21 cellular contexts compared by ENCODE assay signal in the genomic region with DNA sequence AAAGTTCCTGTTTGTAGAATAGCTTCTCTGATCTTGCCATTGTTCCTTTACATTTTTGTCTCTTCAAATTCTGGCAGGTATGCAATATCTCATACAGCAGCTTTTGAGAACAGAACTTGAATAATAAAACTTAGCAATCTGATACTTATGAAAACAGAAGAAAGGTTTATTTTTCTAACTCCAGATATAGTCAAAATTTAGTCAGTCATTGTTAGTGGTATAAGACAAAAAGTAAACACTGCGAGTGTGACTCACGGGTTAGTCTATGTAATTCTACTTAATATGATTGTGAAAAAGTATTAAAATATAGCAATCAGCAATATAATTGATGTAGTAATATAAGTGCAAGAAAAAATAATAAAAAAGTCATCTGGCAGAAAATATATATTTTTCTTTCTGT.
"Had no signal": no experiment of that assay in that cellular context is flagged by ENCODE, and none has a peak within 500 bp of the region (broad histone marks: within the 10 kb centered on the region; RNA-seq: fewer than 3 reads in every experiment).

No MANE protein-coding gene starts in this region.

- H3K27me3 ChIP-seq: brain microvascular endothelial cell, esophagus squamous epithelium, left lung, ovary, tibial artery had no signal

- H3K4me3 ChIP-seq: esophagus squamous epithelium, left lung, lung, ovary, tibial artery had no signal

- DNase-seq: activated CD4-positive, alpha-beta T cell treated with anti-CD3 and anti-CD28 coated beads, Interleukin-2, amount 10 ng/mL, durations not matched to agents 7 days and 5 days; activated CD8-positive, alpha-beta memory T cell treated with anti-CD3 and anti-CD28 coated beads, Interleukin-2, amount 10 ng/mL, durations not matched to agents 7 days and 5 days; activated CD8-positive, alpha-beta T cell treated with anti-CD3 and anti-CD28 coated beads for 36 hours; activated effector memory CD4-positive, alpha-beta T cell treated with anti-CD3 and anti-CD28 coated beads, Interleukin-2, amount 50 U/mL, for 16 hours; activated naive CD4-positive, alpha-beta T cell treated with anti-CD3 and anti-CD28 coated beads, Interleukin-2, amount 10 ng/mL, durations not matched to agents 7 days and 5 days; activated T-cell treated with anti-CD3 and anti-CD28 coated beads for 4 hours; amygdala; brain microvascular endothelial cell; central memory CD4-positive, alpha-beta T cell; effector memory CD8-positive, alpha-beta T cell; esophagus squamous epithelium; left lung; naive thymus-derived CD8-positive, alpha-beta T cell; ovary; right cardiac atrium; stimulated activated CD4-positive, alpha-beta T cell treated with anti-CD3 and anti-CD28 coated beads, Interleukin-4, amount 100 ng/mL, for 24 hours; stimulated activated naive CD4-positive, alpha-beta T cell treated with Interleukin-2 at 50 U/mL for 16 hours; tibial artery had no signal

- H3K4me1 ChIP-seq: esophagus squamous epithelium, left lung, tibial artery had no signal

- H3K9me3 ChIP-seq: esophagus squamous epithelium, ovary, tibial artery had no signal

- H3K27ac ChIP-seq: brain microvascular endothelial cell, esophagus squamous epithelium, left lung, ovary, tibial artery, VCaP had no signal

- ATAC-seq: activated CD4-positive, CD25-positive, alpha-beta regulatory T cell treated with anti-CD3 and anti-CD28 coated beads, Interleukin-2, amount 50 U/mL, for 24 hours; activated CD8-positive, alpha-beta memory T cell treated with anti-CD3 and anti-CD28 coated beads, Interleukin-2, amount 10 ng/mL, durations not matched to agents 7 days and 5 days; activated CD8-positive, alpha-beta T cell treated with anti-CD3 and anti-CD28 coated beads for 36 hours; effector memory CD8-positive, alpha-beta T cell; left lung; naive thymus-derived CD8-positive, alpha-beta T cell; right cardiac atrium had no signal

- H3K36me3 ChIP-seq: brain microvascular endothelial cell, esophagus squamous epithelium, left lung, ovary, tibial artery had no signal
